ENCODE assay signal across 25 cellular contexts in the genomic region with DNA sequence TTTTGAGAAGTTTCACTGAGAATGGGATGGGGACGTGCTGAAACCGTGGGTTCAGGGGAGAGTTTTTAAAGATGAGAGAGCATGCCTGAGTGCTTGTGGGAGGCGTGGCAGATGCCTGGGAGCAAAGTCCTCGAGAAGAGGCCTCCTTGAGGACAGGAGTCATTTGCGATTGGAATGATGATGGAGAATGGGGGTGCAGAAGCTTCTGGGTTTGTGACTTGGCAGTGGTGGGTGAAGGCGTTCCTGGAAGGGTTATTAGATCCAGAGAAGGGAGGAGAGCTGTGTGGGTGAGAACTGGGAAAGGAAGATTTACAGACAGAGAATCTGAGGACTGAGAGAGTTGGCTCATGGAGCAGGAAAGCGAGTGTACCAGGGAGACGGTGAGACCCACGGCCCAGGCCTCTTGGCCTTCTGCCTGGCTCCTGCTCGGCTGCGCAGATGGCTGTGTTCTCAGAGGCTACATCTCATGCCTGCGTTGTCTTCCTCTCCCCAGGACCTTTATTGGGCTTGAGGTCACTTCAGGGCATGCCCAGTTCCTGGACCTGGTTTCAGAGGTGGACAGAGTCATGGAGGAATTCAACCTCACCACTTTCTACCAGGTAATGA. TPM values are rescaled to one million over a fixed set of nuclear protein-coding genes. Genes with fewer than 3 reads are reported as not detected.
"Had no signal": no experiment of that assay in that cellular context is flagged by ENCODE, and none has a peak within 500 bp of the region (broad histone marks: within the 10 kb centered on the region; RNA-seq: fewer than 3 reads in every experiment).

No MANE protein-coding gene starts in this region.

- H3K27ac Mint-ChIP-seq: activated CD4-positive, alpha-beta memory T cell treated with anti-CD3 and anti-CD28 coated beads, Interleukin-2, amount 10 ng/mL, durations not matched to agents 7 days and 5 days; activated CD4-positive, alpha-beta T cell treated with anti-CD3 and anti-CD28 coated beads, Interleukin-2, amount 10 ng/mL, durations not matched to agents 24 days and 14 days; brain had no signal

- H3K4me3 ChIP-seq: mucosa of descending colon had no signal

- DNase-seq: activated CD4-positive, alpha-beta memory T cell treated with anti-CD3 and anti-CD28 coated beads, Interleukin-2, amount 10 ng/mL, durations not matched to agents 7 days and 5 days; activated CD4-positive, alpha-beta T cell treated with anti-CD3 and anti-CD28 coated beads, Interleukin-2, amount 10 ng/mL, durations not matched to agents 24 days and 14 days; activated gamma-delta T cell; activated naive CD4-positive, alpha-beta T cell treated with anti-CD3 and anti-CD28 coated beads, Interleukin-2, amount 50 U/mL, for 16 hours; activated T-cell treated with anti-CD3 and anti-CD28 coated beads for 4 hours; anterior cingulate cortex; dermis blood vessel endothelial cell; effector CD8-positive, alpha-beta T cell; foreskin melanocyte; hippocampal formation; mesenchymal stem cell; mucosa of descending colon; occipital lobe; retina; stimulated activated CD4-positive, alpha-beta T cell treated with anti-CD3 and anti-CD28 coated beads, Interleukin-4, amount 100 ng/mL, for 24 hours; stimulated activated naive CD4-positive, alpha-beta T cell treated with Interleukin-2 at 50 U/mL for 16 hours had no signal

- H3K4me3 Mint-ChIP-seq: activated CD4-positive, alpha-beta memory T cell treated with anti-CD3 and anti-CD28 coated beads, Interleukin-2, amount 10 ng/mL, durations not matched to agents 7 days and 5 days; activated CD4-positive, alpha-beta T cell treated with anti-CD3 and anti-CD28 coated beads, Interleukin-2, amount 10 ng/mL, durations not matched to agents 24 days and 14 days; brain; neural crest cell had no signal

- H3K27me3 Mint-ChIP-seq: activated CD4-positive, alpha-beta memory T cell treated with anti-CD3 and anti-CD28 coated beads, Interleukin-2, amount 10 ng/mL, durations not matched to agents 7 days and 5 days; activated CD4-positive, alpha-beta T cell treated with anti-CD3 and anti-CD28 coated beads, Interleukin-2, amount 10 ng/mL, durations not matched to agents 24 days and 14 days; brain had no signal

- H3K27ac ChIP-seq: VCaP had no signal

- H3K9me3 ChIP-seq: mucosa of descending colon had no signal

- H3K36me3 Mint-ChIP-seq: brain had no signal

- ATAC-seq: activated CD4-positive, CD25-positive, alpha-beta regulatory T cell treated with anti-CD3 and anti-CD28 coated beads, Interleukin-2, amount 50 U/mL, for 24 hours; mucosa of descending colon had no signal

- H3K9me3 Mint-ChIP-seq: activated CD4-positive, alpha-beta memory T cell treated with anti-CD3 and anti-CD28 coated beads, Interleukin-2, amount 10 ng/mL, durations not matched to agents 7 days and 5 days; activated CD4-positive, alpha-beta T cell treated with anti-CD3 and anti-CD28 coated beads, Interleukin-2, amount 10 ng/mL, durations not matched to agents 24 days and 14 days; brain; neural crest cell had no signal

RNA-seq across cellular contexts. Expression of a gene that starts 46.0 kb away (rescaled TPM):
- total RNA-seq: activated CD4-positive, alpha-beta memory T cell treated with anti-CD3 and anti-CD28 coated beads, Interleukin-2, amount 10 ng/mL, durations not matched to agents 7 days and 5 days; activated CD4-positive, alpha-beta T cell treated with anti-CD3 and anti-CD28 coated beads, Interleukin-2, amount 10 ng/mL, durations not matched to agents 24 days and 14 days; cardiac septum; dermis blood vessel endothelial cell; lower leg skin; occipital lobe; posterior vena cava; subcutaneous adipose tissue; T-helper 2 cell treated with Interferon-gamma antibody and Interleukin-4, amounts not matched to agents 100 ng/mL and 5 ng/mL, for 36 hours had no signal
